19 cellular contexts compared by ENCODE assay signal in genomic region chr2:30425326-30425725, GRCh38. TPM values are rescaled to one million over a fixed set of nuclear protein-coding genes. Genes with fewer than 3 reads are reported as not detected.
A peak's percentile ranks its signal among the peaks of the same experiment; 100 is the strongest.
DNase-seq lines count a peak whose midpoint lies in the region; ATAC-seq and TF ChIP-seq lines count a peak whose summit lies in the region.
"Had no signal": no experiment of that assay in that cellular context is flagged by ENCODE, and none has a peak within 500 bp of the region (broad histone marks: within the 10 kb centered on the region; RNA-seq: fewer than 3 reads in every experiment).

No MANE protein-coding gene starts in this region.

- no peak for TF ChIP-seq CTCF in fibroblast of mammary gland (conservative IDR thresholded peaks at IDR 0.05; ENCODE audit: control insufficient read depth, insufficient read depth, low read depth, low read length)

- H2AFZ ChIP-seq in trophoblast cell (ENCODE audit: insufficient read depth, low read length, poor library complexity): no peak overlapping the region

- H4K8ac ChIP-seq in trophoblast cell (ENCODE audit: low read depth, low read length): no peak overlapping the region

- H2AK5ac ChIP-seq in trophoblast cell (ENCODE audit: low read length): peak overlapping the region; percentile 16

- no peak overlapping the region for H3K27ac ChIP-seq in trophoblast cell (ENCODE audit: low read depth, low read length)
- H3K27ac ChIP-seq: colonic mucosa, RWPE1, upper lobe of right lung had no signal

- H3K14ac ChIP-seq in trophoblast cell (ENCODE audit: low read length): no peak overlapping the region

- peaks cover 0 to 6% of the 10 kb centered on the region in 2 donors for H3K9me3 Mint-ChIP-seq in stimulated activated naive CD8-positive, alpha-beta T cell treated with anti-CD3 and anti-CD28 coated beads, Interleukin-15, amount 100 ng/mL, for 72 hours
- H3K9me3 Mint-ChIP-seq: activated B cell treated with CpG ODN at 0.5 μM for 24 hours; stimulated activated effector memory CD8-positive, alpha-beta T cell treated with anti-CD3 and anti-CD28 coated beads, Interleukin-12 subunit alpha, Interleukin-12 subunit beta, amount 100 ng/mL, for 72 hours had no signal

- H3K27ac Mint-ChIP-seq in stimulated activated naive CD8-positive, alpha-beta T cell treated with anti-CD3 and anti-CD28 coated beads, Interleukin-15, amount 100 ng/mL, for 72 hours: no peak overlapping the region
- H3K27ac Mint-ChIP-seq: activated B cell treated with CpG ODN at 0.5 μM for 24 hours had no signal

- no peaks in the 10 kb centered on the region for H3K27me3 Mint-ChIP-seq in stimulated activated naive CD8-positive, alpha-beta T cell treated with anti-CD3 and anti-CD28 coated beads, Interleukin-15, amount 100 ng/mL, for 72 hours
- H3K27me3 Mint-ChIP-seq: activated B cell treated with CpG ODN at 0.5 μM for 24 hours had no signal

- no peaks in the 10 kb centered on the region for H3K27me3 ChIP-seq in trophoblast cell (ENCODE audit: insufficient read depth, low read length)
- H3K27me3 ChIP-seq: colonic mucosa, heart right ventricle, upper lobe of right lung had no signal

- H3K36me3 ChIP-seq in trophoblast cell (ENCODE audit: control insufficient read depth in 1 of 2, insufficient read depth in 2 of 2, low read length in 2 of 2): no peaks in the 10 kb centered on the region
- H3K36me3 ChIP-seq: colonic mucosa, heart right ventricle, upper lobe of right lung had no signal

- H3K4me1 Mint-ChIP-seq in stimulated activated naive CD8-positive, alpha-beta T cell treated with anti-CD3 and anti-CD28 coated beads, Interleukin-15, amount 100 ng/mL, for 72 hours: peaks cover 72% of the 10 kb centered on the region

- H3K4me2 ChIP-seq in trophoblast cell (ENCODE audit: low read length): no peak overlapping the region

- WGBS in trophoblast cell (ENCODE audit: extremely low coverage, insufficient coverage, insufficient read length): no CpG with 5 or more reads among the region's 4 CpGs

- ATAC-seq in stimulated activated naive CD8-positive, alpha-beta T cell treated with anti-CD3 and anti-CD28 coated beads, Interleukin-15, amount 100 ng/mL, for 72 hours: no peak
- ATAC-seq: stimulated activated effector memory CD8-positive, alpha-beta T cell treated with anti-CD3 and anti-CD28 coated beads, Interleukin-12 subunit alpha, Interleukin-12 subunit beta, amount 100 ng/mL, for 72 hours; upper lobe of right lung had no signal

- H3K4me3 ChIP-seq in fibroblast of mammary gland (ENCODE audit: control insufficient read depth, low read depth, low read length): no peak overlapping the region
- H3K4me3 ChIP-seq in trophoblast cell (ENCODE audit: low read depth, low read length): no peak overlapping the region
- H3K4me3 ChIP-seq: colonic mucosa, heart right ventricle, upper lobe of right lung had no signal

- no peak overlapping the region for H3K23ac ChIP-seq in trophoblast cell (ENCODE audit: low read length)

- peak overlapping the region; percentile 17 for H4K91ac ChIP-seq in trophoblast cell (ENCODE audit: low read depth, low read length)

- no peak overlapping the region for H2BK12ac ChIP-seq in trophoblast cell (ENCODE audit: low read length)

- H3K4me1 ChIP-seq in trophoblast cell (ENCODE audit: control insufficient read depth in 1 of 2, insufficient read depth in 2 of 2, low read length in 2 of 2): peaks cover 5 to 8% of the 10 kb centered on the region in 2 experiments

- H3K79me2 ChIP-seq in trophoblast cell (ENCODE audit: control insufficient read depth, insufficient read depth, low read length, poor library complexity): no peaks in the 10 kb centered on the region

- H3K4me3 Mint-ChIP-seq in stimulated activated naive CD8-positive, alpha-beta T cell treated with anti-CD3 and anti-CD28 coated beads, Interleukin-15, amount 100 ng/mL, for 72 hours: no peak overlapping the region
- H3K4me3 Mint-ChIP-seq: activated B cell treated with CpG ODN at 0.5 μM for 24 hours; stimulated activated effector memory CD8-positive, alpha-beta T cell treated with anti-CD3 and anti-CD28 coated beads, Interleukin-12 subunit alpha, Interleukin-12 subunit beta, amount 100 ng/mL, for 72 hours had no signal

- no peak overlapping the region for H3K4ac ChIP-seq in trophoblast cell (ENCODE audit: low read depth, low read length)

- no peak overlapping the region for H4K12ac ChIP-seq in trophoblast cell (ENCODE audit: low read depth, low read length)

- no peak overlapping the region for H3K18ac ChIP-seq in trophoblast cell (ENCODE audit: low read length)

- H3K79me1 ChIP-seq in trophoblast cell (ENCODE audit: low read length): peaks cover 10% of the 10 kb centered on the region

- H2BK120ac ChIP-seq in trophoblast cell (ENCODE audit: insufficient read depth, low read length, poor library complexity): no peak overlapping the region

- H2BK5ac ChIP-seq in trophoblast cell (ENCODE audit: low read depth, low read length, poor library complexity): no peak overlapping the region

- H3K9me3 ChIP-seq in trophoblast cell (ENCODE audit: insufficient read depth, low read depth, low read length): no peaks in the 10 kb centered on the region
- H3K9me3 ChIP-seq: colonic mucosa, heart right ventricle, upper lobe of right lung had no signal

- DNase-seq in AG20443 (ENCODE audit: low spot score) (peak; percentile 87), RPMI7951 (ENCODE audit: low read depth) (peak; percentile 45), fibroblast of mammary gland (ENCODE audit: low read depth) (peak; percentile 69), trophoblast cell (no peak), NCI-H2107 treated with DMSO at 0.1 percent for 48 hours (lab: John Stamatoyannopoulos, UW; ENCODE audit: unreplicated experiment) (no peak), OCI-M1 (lab: John Stamatoyannopoulos, UW) (no peak), DMS 273 treated with DMSO at 0.1 percent for 48 hours (lab: John Stamatoyannopoulos, UW) (no peak)
- no peak for DNase-seq in stimulated activated naive CD8-positive, alpha-beta T cell treated with anti-CD3 and anti-CD28 coated beads, Interleukin-15, amount 100 ng/mL, for 72 hours
- DNase-seq: activated B cell treated with CpG ODN at 0.5 μM for 24 hours, colonic mucosa, H7, heart right ventricle, Karpas-422, kidney, NCI-H1436, NCI-H2227 treated with DMSO at 0.1 percent for 48 hours, upper lobe of right lung had no signal

- no peak overlapping the region for H3K9ac ChIP-seq in trophoblast cell (ENCODE audit: low read length)

RNA-seq across cellular contexts. Expression of gene LCLAT1, which starts 21.7 kb away (rescaled TPM):
- 17.5 and 20.3 TPM in 2 replicates for total RNA-seq in RPMI7951 (2014; rRNA removed; shearing (Covaris generic))
- polyA plus RNA-seq in trophoblast cell (2013): 10.4 and 10.6 TPM in 2 replicates

Comparison
In these comparisons a context has a peak if more than half of its experiments do, and no peak if none do; other contexts are left out.
1. DNase-seq: peak in AG20443 (single experiment), RPMI7951 (single experiment) and fibroblast of mammary gland (single experiment); none in trophoblast cell (0 of 2), NCI-H2107 treated with DMSO at 0.1 percent for 48 hours (single experiment), stimulated activated naive CD8-positive, alpha-beta T cell treated with anti-CD3 and anti-CD28 coated beads, Interleukin-15, amount 100 ng/mL, for 72 hours (0 of 2), OCI-M1 (single experiment) and DMS 273 treated with DMSO at 0.1 percent for 48 hours (single experiment).